8 cellular contexts compared by ENCODE assay signal in genomic region chr16:2682209-2683021, GRCh38. TPM values are rescaled to one million over a fixed set of nuclear protein-coding genes. Genes with fewer than 3 reads are reported as not detected.
DNase-seq lines count a peak whose midpoint lies in the region; ATAC-seq and TF ChIP-seq lines count a peak whose summit lies in the region.

TSS of gene KCTD5 (plus strand) at chr16:2682523. CDS start at chr16:2682549, 26 bp downstream.

- no TSS peak for BruUV-seq in Panc1 (replicated peaks; lab: Mats Ljungman, UMichigan)

- intact Hi-C loops in Panc1 (cut with micrococcal nuclease; ENCODE audit: unreplicated experiment), result no loop called here

- peaks cover 25% of the 10 kb centered on the region for H3K4me1 Mint-ChIP-seq in activated T-cell treated with anti-CD3 and anti-CD28 coated beads, Interleukin-2, amount 50 U/mL, for 4 hours (ENCODE audit: low read depth)

- H3K36me3 Mint-ChIP-seq in activated T-cell treated with anti-CD3 and anti-CD28 coated beads, Interleukin-2, amount 50 U/mL, for 4 hours (ENCODE audit: insufficient read depth), result peaks cover 2% of the 10 kb centered on the region

- CTCF ChIA-PET in Panc1 (lab: Charles Lee), result no interaction called here

- 1% methylated on average over 73 of the region's 73 CpGs for WGBS in esophagus, 2 donors

- H3K4me1 ChIP-seq in Panc1 (ENCODE audit: control insufficient read depth, insufficient read depth, low read length) (peaks cover 12% of the 10 kb centered on the region), esophagus (ENCODE audit: control insufficient read depth in 2 of 2, insufficient read depth in 2 of 2, low read length in 1 of 2) (no peaks in the 10 kb centered on the region), mucosa of stomach (ENCODE audit: control insufficient read depth, insufficient read depth, low read length) (peaks cover 4% of the 10 kb centered on the region)

- peak within 1 kb of the TSS; percentile 72 to 98 for H3K4me3 ChIP-seq in Panc1 (ENCODE audit: low read depth in 2 of 2, low read length in 2 of 2)
- H3K4me3 ChIP-seq in esophagus (ENCODE audit: low read depth in 1 of 2, low read length in 2 of 2), result peak within 1 kb of the TSS; percentile 92 to 97
- peak within 1 kb of the TSS; percentile 91 for H3K4me3 ChIP-seq in mucosa of stomach (ENCODE audit: low read length)

- no peaks in the 10 kb centered on the region for H3K27me3 Mint-ChIP-seq in activated T-cell treated with anti-CD3 and anti-CD28 coated beads, Interleukin-2, amount 50 U/mL, for 4 hours (ENCODE audit: low read depth)

- H3K36me3 ChIP-seq in Panc1 (ENCODE audit: control insufficient read depth, insufficient read depth, low read length) (peaks cover 6% of the 10 kb centered on the region; the same call in 1 of the 2 replicates), esophagus (ENCODE audit: control insufficient read depth in 2 of 2, insufficient read depth in 2 of 2, low read length in 1 of 2) (no peaks in the 10 kb centered on the region), mucosa of stomach (ENCODE audit: control insufficient read depth, insufficient read depth, low read length) (no peaks in the 10 kb centered on the region)

- ATAC-seq in GM21619 (IDR thresholded peaks at IDR 0.05; ENCODE audit: unreplicated experiment) (peak; percentile 62), Panc1 (peak; percentile 93)
- peak; percentile 94 to 96 for ATAC-seq in activated T-cell treated with anti-CD3 and anti-CD28 coated beads, Interleukin-2, amount 50 U/mL, for 4 hours

- in situ Hi-C loops in Panc1 (cut with HindIII; ENCODE audit: low pct_unique_long_range_greater_than_20kb, low sequenced_read_pairs), result no loop called here

- POLR2A ChIA-PET in Panc1 (lab: Charles Lee), result interaction anchor here (0.6 kb wide), 2 partner anchors 154 to 417 kb away, joined by 5 to 8 read pairs; no protein-coding TSS in a partner anchor

- TF ChIP-seq CTCF in Panc1 (IDR thresholded peaks at IDR 0.05), result no peak

- no peaks in the 10 kb centered on the region for H3K9me3 Mint-ChIP-seq in activated T-cell treated with anti-CD3 and anti-CD28 coated beads, Interleukin-2, amount 50 U/mL, for 4 hours

- peak; percentile 84 for DNase-seq in DMS 273 treated with DMSO at 0.1 percent for 48 hours (lab: John Stamatoyannopoulos, UW)
- peak; percentile 99 for DNase-seq in KG1 (lab: John Stamatoyannopoulos, UW)
- peak; percentile 74 for DNase-seq in Panc1 (ENCODE audit: low read depth, low spot score)
- DNase-seq in activated T-cell treated with anti-CD3 and anti-CD28 coated beads, Interleukin-2, amount 50 U/mL, for 4 hours, result peak; percentile 95
- DNase-seq in stimulated activated CD8-positive, alpha-beta memory T cell treated with anti-CD3 and anti-CD28 coated beads, Interleukin-4, amount 100 ng/mL, for 48 hours, result peak; percentile 98

- H3K4me3 Mint-ChIP-seq in activated T-cell treated with anti-CD3 and anti-CD28 coated beads, Interleukin-2, amount 50 U/mL, for 4 hours, result peak within 1 kb of the TSS; percentile 94

- peak within 1 kb of the TSS; percentile 93 for H3K27ac ChIP-seq in Panc1 (ENCODE audit: low read length)
- peak within 1 kb of the TSS; percentile 81 to 89 for H3K27ac ChIP-seq in esophagus (ENCODE audit: low read depth in 2 of 2, low read length in 1 of 2)

- peak within 1 kb of the TSS; percentile 97 for H3K9ac ChIP-seq in mucosa of stomach (ENCODE audit: low read length)

- H3K27me3 ChIP-seq in Panc1 (ENCODE audit: control insufficient read depth, insufficient read depth, low read length), result no peaks in the 10 kb centered on the region
- H3K27me3 ChIP-seq in esophagus (ENCODE audit: control insufficient read depth in 1 of 2, insufficient read depth in 2 of 2, low read length in 2 of 2), result no peaks in the 10 kb centered on the region
- no peaks in the 10 kb centered on the region for H3K27me3 ChIP-seq in mucosa of stomach (ENCODE audit: control insufficient read depth, insufficient read depth, low read length)

- H3K9me3 ChIP-seq in Panc1 (ENCODE audit: control insufficient read depth, insufficient read depth, low read depth, low read length) (no peaks in the 10 kb centered on the region), esophagus (ENCODE audit: control insufficient read depth in 2 of 2, insufficient read depth in 1 of 2, low read depth in 1 of 2, low read length in 1 of 2) (no peaks in the 10 kb centered on the region), mucosa of stomach (ENCODE audit: control insufficient read depth, low read length) (no peaks in the 10 kb centered on the region)

RNA-seq across cellular contexts. Expression of gene KCTD5, which starts in this region (rescaled TPM):
- total RNA-seq in Panc1 (2021; ENCODE audit: unreplicated experiment), result 61.1 TPM
- polyA plus RNA-seq in Panc1 (2012; ENCODE audit: insufficient read length), result 70.8 TPM
- total RNA-seq in activated T-cell treated with anti-CD3 and anti-CD28 coated beads, Interleukin-2, amount 50 U/mL, for 4 hours, result 10 to 100 TPM; 38.7 to 56.1 (median 42.0) TPM
- 10 to 100 TPM; 23.1 to 25.4 TPM for polyA plus RNA-seq in esophagus

Comparison
In these comparisons a context has a peak if more than half of its experiments do, and no peak if none do; other contexts are left out.
1. Peak in every context shown above with its lines: DNase-seq, ATAC-seq, H3K4me3 ChIP-seq and H3K27ac ChIP-seq.